In the genomic region with DNA sequence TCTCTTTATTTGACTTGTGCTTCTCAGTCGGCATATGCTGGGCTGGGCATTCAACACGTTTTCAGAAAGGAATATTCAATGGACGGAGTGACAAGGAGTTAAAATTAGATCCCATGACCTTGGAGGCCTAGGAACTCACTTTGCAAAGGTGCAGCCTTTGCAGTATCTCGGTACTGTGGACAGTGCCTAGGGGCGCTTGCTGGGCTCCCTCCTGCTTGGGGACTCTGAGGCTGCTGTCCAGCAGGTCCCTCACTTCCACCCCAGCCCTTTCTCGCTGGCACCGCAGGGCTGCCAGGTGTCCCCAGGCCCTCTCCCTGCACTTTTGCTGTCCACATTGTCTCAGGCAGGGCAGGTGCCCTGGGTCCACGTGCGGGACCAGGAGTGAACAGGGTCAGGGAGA, we compare ENCODE assay signal across 20 cellular contexts.
"Had no signal": no experiment of that assay in that cellular context is flagged by ENCODE, and none has a peak within 500 bp of the region (broad histone marks: within the 10 kb centered on the region; RNA-seq: fewer than 3 reads in every experiment).

No MANE protein-coding gene starts in this region.

- H3K27ac Mint-ChIP-seq: activated CD4-positive, alpha-beta T cell treated with anti-CD3 and anti-CD28 coated beads for 36 hours; activated naive CD4-positive, alpha-beta T cell treated with anti-CD3 and anti-CD28 coated beads, Interleukin-2, amount 50 U/mL, for 72 hours; activated T-helper 17 cell treated with anti-CD3 and anti-CD28 coated beads, Interleukin-2, amount 50 U/mL, for 72 hours; effector memory CD8-positive, alpha-beta T cell; nephron progenitor cell; stimulated activated memory B cell treated with anti-CD40 and anti-IgM and Interleukin-4, amounts not matched to agents 10 μg/mL and 1 μg/mL and 100 μg/mL, for 72 hours had no signal

- H3K4me3 Mint-ChIP-seq: activated CD4-positive, alpha-beta T cell treated with anti-CD3 and anti-CD28 coated beads for 36 hours; activated T-helper 17 cell treated with anti-CD3 and anti-CD28 coated beads, Interleukin-2, amount 50 U/mL, for 72 hours; central memory CD8-positive, alpha-beta T cell; effector memory CD8-positive, alpha-beta T cell; nephron progenitor cell; stimulated activated memory B cell treated with anti-CD40 and anti-IgM and Interleukin-4, amounts not matched to agents 10 μg/mL and 1 μg/mL and 100 μg/mL, for 72 hours had no signal

- H3K9me3 ChIP-seq: adrenal gland, heart left ventricle, mucosa of descending colon, right lobe of liver, testis had no signal

- H3K36me3 Mint-ChIP-seq: activated naive CD4-positive, alpha-beta T cell treated with anti-CD3 and anti-CD28 coated beads, Interleukin-2, amount 50 U/mL, for 72 hours; stimulated activated memory B cell treated with anti-CD40 and anti-IgM and Interleukin-4, amounts not matched to agents 10 μg/mL and 1 μg/mL and 100 μg/mL, for 72 hours had no signal

- DNase-seq: activated CD4-positive, alpha-beta T cell treated with anti-CD3 and anti-CD28 coated beads for 36 hours; activated CD4-positive, alpha-beta T cell treated with anti-CD3 and anti-CD28 coated beads, Interleukin-2, amount 50 U/mL, for 4 hours; effector memory CD8-positive, alpha-beta T cell; heart left ventricle; left colon; mesenchymal stem cell; mucosa of descending colon; nephron progenitor cell; right lobe of liver; small intestine; stimulated activated CD4-positive, alpha-beta T cell treated with anti-CD3 and anti-CD28 coated beads, Interleukin-15, amount 100 ng/mL, for 24 hours; T-helper 1 cell; testis; trophoblast cell had no signal

- H3K4me1 ChIP-seq: adrenal gland, heart left ventricle, parathyroid adenoma, right lobe of liver, testis had no signal

- H3K4me3 ChIP-seq: adrenal gland, heart left ventricle, mucosa of descending colon, right lobe of liver, testis had no signal

- H3K4me1 Mint-ChIP-seq: activated CD4-positive, alpha-beta T cell treated with anti-CD3 and anti-CD28 coated beads for 36 hours; activated T-helper 17 cell treated with anti-CD3 and anti-CD28 coated beads, Interleukin-2, amount 50 U/mL, for 72 hours; central memory CD8-positive, alpha-beta T cell; stimulated activated memory B cell treated with anti-CD40 and anti-IgM and Interleukin-4, amounts not matched to agents 10 μg/mL and 1 μg/mL and 100 μg/mL, for 72 hours had no signal

- H3K27me3 ChIP-seq: right lobe of liver, testis had no signal

- ATAC-seq: activated CD4-positive, alpha-beta T cell treated with anti-CD3 and anti-CD28 coated beads for 36 hours; activated naive CD4-positive, alpha-beta T cell treated with anti-CD3 and anti-CD28 coated beads, Interleukin-2, amount 50 U/mL, for 72 hours; activated T-helper 17 cell treated with anti-CD3 and anti-CD28 coated beads, Interleukin-2, amount 50 U/mL, for 72 hours; effector memory CD8-positive, alpha-beta T cell; heart left ventricle; left colon; mucosa of descending colon; right lobe of liver; stimulated activated memory B cell treated with anti-CD40 and anti-IgM and Interleukin-4, amounts not matched to agents 10 μg/mL and 1 μg/mL and 100 μg/mL, for 72 hours had no signal

- H3K36me3 ChIP-seq: adrenal gland, heart left ventricle, right lobe of liver had no signal

- H3K27ac ChIP-seq: adrenal gland, heart left ventricle, parathyroid adenoma, right lobe of liver, testis had no signal

- H3K9me3 Mint-ChIP-seq: activated naive CD4-positive, alpha-beta T cell treated with anti-CD3 and anti-CD28 coated beads, Interleukin-2, amount 50 U/mL, for 72 hours; activated T-helper 17 cell treated with anti-CD3 and anti-CD28 coated beads, Interleukin-2, amount 50 U/mL, for 72 hours; central memory CD8-positive, alpha-beta T cell; nephron progenitor cell had no signal

- H3K9ac ChIP-seq: parathyroid adenoma had no signal
